In the genomic region with DNA sequence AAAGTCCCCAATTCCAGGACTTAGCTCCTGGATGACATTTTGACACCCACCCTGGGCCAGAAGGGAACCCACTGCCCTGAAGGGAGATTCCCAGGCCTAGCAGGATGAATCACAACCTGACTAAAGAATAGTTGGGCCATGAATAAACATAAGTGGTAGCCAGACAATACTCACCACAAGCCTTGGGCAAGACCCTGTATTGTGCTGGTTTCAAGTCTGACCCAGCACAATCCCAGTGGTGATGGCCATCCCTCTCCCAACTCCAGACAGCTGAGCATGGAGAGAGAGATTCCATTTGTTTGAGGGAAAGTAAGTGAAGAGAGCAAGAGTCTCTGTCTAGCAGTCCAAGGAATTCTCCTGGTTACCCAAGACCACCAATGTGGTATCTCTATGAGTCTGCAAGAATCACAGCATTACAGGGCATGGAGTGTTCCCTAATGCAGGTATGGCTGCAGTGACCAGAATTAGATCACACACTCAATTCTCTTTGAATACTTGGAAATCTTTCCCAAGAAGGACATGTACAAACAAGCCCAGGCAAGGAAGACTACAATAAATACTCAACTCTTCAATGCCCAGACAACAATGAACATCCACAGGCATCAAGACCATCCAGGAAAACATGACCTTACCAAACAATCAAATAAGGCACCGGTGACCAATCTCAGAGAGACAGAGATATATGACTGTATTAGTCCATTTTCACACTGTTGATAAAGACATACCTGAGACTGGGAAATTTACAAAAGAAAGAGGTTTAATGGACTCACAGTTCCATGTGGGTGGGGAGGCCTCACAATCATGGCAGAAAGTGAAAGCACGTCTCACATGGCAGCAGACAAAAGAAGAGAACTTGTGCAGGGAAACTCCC, we compare ENCODE assay signal across 15 cellular contexts.
DNase-seq lines count a peak whose midpoint lies in the region; ATAC-seq, FAIRE-seq and TF ChIP-seq lines count a peak whose summit lies in the region.
"Had no signal": no experiment of that assay in that cellular context is flagged by ENCODE, and none has a peak within 500 bp of the region (broad histone marks: within the 10 kb centered on the region; RNA-seq: fewer than 3 reads in every experiment).

No MANE protein-coding gene starts in this region.

- no peak for TF ChIP-seq CTCF in keratinocyte (optimal IDR thresholded peaks at IDR 0.05 in 1 of 3, IDR thresholded peaks at IDR 0.05 in 1 of 3, conservative IDR thresholded peaks at IDR 0.05 in 1 of 3; ENCODE audit: extremely low read depth in 1 of 3, insufficient read depth in 2 of 3, low read length in 3 of 3)

- no peaks in the 10 kb centered on the region for H3K9me1 ChIP-seq in keratinocyte (ENCODE audit: control insufficient read depth, extremely low read depth, insufficient read depth, low read length)

- no peaks in the 10 kb centered on the region for H3K79me2 ChIP-seq in keratinocyte (ENCODE audit: control insufficient read depth, insufficient read depth, low read length)

- H3K27me3 ChIP-seq in adipocyte (replicated peaks; ENCODE audit: control insufficient read depth, insufficient read depth, low read length) = no peaks in the 10 kb centered on the region
- no peaks in the 10 kb centered on the region for H3K27me3 ChIP-seq in keratinocyte (ENCODE audit: control insufficient read depth, extremely low read depth, insufficient read depth, low read length)
- H3K27me3 ChIP-seq: neural progenitor cell, SJCRH30 had no signal

- peak overlapping the region; percentile 60 for H3K4me2 ChIP-seq in keratinocyte (ENCODE audit: control insufficient read depth, extremely low read depth, insufficient read depth, low read depth, low read length)
- H3K4me2 ChIP-seq: neural progenitor cell had no signal

- H3K27ac ChIP-seq in keratinocyte (ENCODE audit: control insufficient read depth, insufficient read depth, low read length) = peak overlapping the region; percentile 83
- H3K27ac ChIP-seq: neural progenitor cell, SJCRH30 had no signal

- dilution Hi-C loops in keratinocyte (cut with MboI; ENCODE audit: extremely low pct_ligation_motif_present, low sequenced_read_pairs) = no loop called here

- peak; percentile 93 for FAIRE-seq in keratinocyte (lab: Jason Lieb, UNC)

- H3K36me3 ChIP-seq in adipocyte (ENCODE audit: control insufficient read depth, insufficient read depth, low read length, severe bottlenecking) = peaks cover 40% of the 10 kb centered on the region
- H3K36me3 ChIP-seq in keratinocyte (ENCODE audit: control insufficient read depth in 2 of 2, extremely low read depth in 1 of 2, insufficient read depth in 2 of 2, low read length in 2 of 2) = peaks cover 2 to 5% of the 10 kb centered on the region in 2 experiments
- H3K36me3 ChIP-seq: neural progenitor cell had no signal

- intact Hi-C loops in head of caudate nucleus (cut with DNase I) = no loop called here

- H3K4me1 ChIP-seq in adipocyte (ENCODE audit: control insufficient read depth, insufficient read depth, low read length) (peaks cover 6% of the 10 kb centered on the region), keratinocyte (ENCODE audit: control insufficient read depth, extremely low read depth, insufficient read depth, low read length) (peaks cover 14% of the 10 kb centered on the region)
- H3K4me1 ChIP-seq: neural progenitor cell, SJCRH30 had no signal

- DNase-seq in A172 (ENCODE audit: low spot score) (peak; percentile 7), ELR (ENCODE audit: low read depth) (peak; percentile 92), adipocyte (ENCODE audit: low read depth) (peak; percentile 22), keratinocyte (ENCODE audit: low read depth, low spot score) (peak; percentile 90), head of caudate nucleus (no peak), NCI-H1092 (lab: John Stamatoyannopoulos, UW) (no peak), HUDEP-2 (lab: John Stamatoyannopoulos, UW; ENCODE audit: unreplicated experiment in 76 of 76) (no peak)
- DNase-seq: activated B cell treated with CpG ODN at 0.5 μM for 24 hours, activated gamma-delta T cell treated with Interleukin-2 at 50 U/mL for 16 hours, left ventricle myocardium superior, NCI-H524, SJCRH30 had no signal

- no peaks in the 10 kb centered on the region for H4K20me1 ChIP-seq in keratinocyte (ENCODE audit: control insufficient read depth, extremely low read depth, insufficient read depth, low read length)

- H2AFZ ChIP-seq in keratinocyte (ENCODE audit: control insufficient read depth, low read length) = no peak overlapping the region
- H2AFZ ChIP-seq: neural progenitor cell had no signal

- H3K4me3 ChIP-seq in adipocyte (ENCODE audit: low read length) (no peak overlapping the region), keratinocyte (ENCODE audit: control insufficient read depth in 2 of 3, extremely low read depth in 1 of 3, insufficient read depth in 2 of 3, low read depth in 1 of 3, low read length in 3 of 3) (no peak overlapping the region)
- H3K4me3 ChIP-seq: neural progenitor cell, SJCRH30 had no signal

- ATAC-seq in HG02588 (IDR thresholded peaks at IDR 0.05; ENCODE audit: unreplicated experiment) = no peak
- ATAC-seq: stimulated activated memory B cell treated with anti-CD40 and anti-IgM and Interleukin-4, amounts not matched to agents 10 μg/mL and 1 μg/mL and 100 μg/mL, for 72 hours had no signal

- H3K9ac ChIP-seq in adipocyte (ENCODE audit: low read length) (no peak overlapping the region), keratinocyte (ENCODE audit: control insufficient read depth, extremely low read depth, insufficient read depth, low read length) (peak overlapping the region; percentile 48)
- H3K9ac ChIP-seq: neural progenitor cell had no signal

- peaks cover 3% of the 10 kb centered on the region for H3K9me3 ChIP-seq in adipocyte (ENCODE audit: control insufficient read depth, low read length)
- H3K9me3 ChIP-seq in keratinocyte (ENCODE audit: control insufficient read depth, low read depth, low read length) = peaks cover 2% of the 10 kb centered on the region
- H3K9me3 ChIP-seq: SJCRH30 had no signal

Comparison
In these comparisons a context has a peak if more than half of its experiments do, and no peak if none do; other contexts are left out.
1. DNase-seq: peak in A172 (single experiment), ELR (single experiment), adipocyte (single experiment) and keratinocyte (single experiment); none in head of caudate nucleus (0 of 42), NCI-H1092 (single experiment) and HUDEP-2 (0 of 76).